10 cellular contexts compared by ENCODE assay signal in the genomic region with DNA sequence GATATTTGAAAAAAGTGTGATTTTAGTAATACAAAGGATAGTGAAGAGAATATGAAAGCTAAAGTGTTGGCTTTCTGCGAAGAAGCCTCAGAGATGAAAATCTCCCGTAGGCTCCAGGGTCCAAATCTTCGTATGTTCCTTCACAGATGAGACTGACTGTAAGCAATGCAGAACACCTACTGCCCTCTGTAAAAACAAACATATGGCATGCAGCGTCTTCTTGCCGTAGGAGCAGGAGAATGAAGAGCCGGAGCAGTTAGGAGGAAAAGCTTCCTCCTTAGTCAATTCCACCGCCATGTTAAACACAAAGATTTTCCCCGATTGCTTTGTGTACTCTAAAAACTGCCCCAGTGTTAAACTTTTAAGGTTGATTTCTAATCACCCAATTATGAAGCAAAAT. TPM values are rescaled to one million over a fixed set of nuclear protein-coding genes. Genes with fewer than 3 reads are reported as not detected.
DNase-seq lines count a peak whose midpoint lies in the region; ATAC-seq, FAIRE-seq and TF ChIP-seq lines count a peak whose summit lies in the region.
"Had no signal": no experiment of that assay in that cellular context is flagged by ENCODE, and none has a peak within 500 bp of the region (broad histone marks: within the 10 kb centered on the region; RNA-seq: fewer than 3 reads in every experiment).

No MANE protein-coding gene starts in this region.

- no peaks in the 10 kb centered on the region for H3K27me3 Mint-ChIP-seq in WTC11 (ENCODE audit: low read depth)
- H3K27me3 Mint-ChIP-seq: activated naive CD4-positive, alpha-beta T cell treated with anti-CD3 and anti-CD28 coated beads, Interleukin-2, amount 50 U/mL, for 24 hours had no signal

- peak overlapping the region; percentile 10; the same call in 1 of the 2 replicates for H3K4me3 Mint-ChIP-seq in WTC11
- H3K4me3 Mint-ChIP-seq: activated naive CD4-positive, alpha-beta T cell treated with anti-CD3 and anti-CD28 coated beads, Interleukin-2, amount 50 U/mL, for 24 hours had no signal

- no peaks in the 10 kb centered on the region for H3K36me3 Mint-ChIP-seq in WTC11

- H3K4me1 ChIP-seq in HUES6 (ENCODE audit: control insufficient read depth, insufficient read depth, low read length) (peaks cover 31% of the 10 kb centered on the region), testis (peaks cover 11% of the 10 kb centered on the region)

- H3K36me3 ChIP-seq in HUES6 (ENCODE audit: control insufficient read depth, insufficient read depth, low read length): no peaks in the 10 kb centered on the region; the same call in 1 of the 2 replicates
- no peaks in the 10 kb centered on the region for H3K36me3 ChIP-seq in testis (ENCODE audit: low read depth, missing control alignments)

- POLR2A ChIA-PET in WTC11 (lab: Charles Lee): no interaction called here

- peak overlapping the region; percentile 80 for H3K27ac Mint-ChIP-seq in WTC11
- H3K27ac Mint-ChIP-seq: activated naive CD4-positive, alpha-beta T cell treated with anti-CD3 and anti-CD28 coated beads, Interleukin-2, amount 50 U/mL, for 24 hours had no signal

- WGBS in testis, 2 donors: 71 to 75% methylated on average over 8 of the region's 8 CpGs

- H3K27me3 ChIP-seq in HUES6 (ENCODE audit: control insufficient read depth, insufficient read depth, low read length): no peaks in the 10 kb centered on the region
- H3K27me3 ChIP-seq in testis: no peaks in the 10 kb centered on the region

- H3K4me3 ChIP-seq in HUES6 (ENCODE audit: low read depth, low read length): no peak overlapping the region
- H3K4me3 ChIP-seq in testis: no peak overlapping the region
- H3K4me3 ChIP-seq: GM12878 had no signal

- 0 out of 2 replicates have a peak overlapping the region, but pooled peaks have one; percentile 22 for H3K27ac ChIP-seq in HUES6 (ENCODE audit: low read depth, low read length)
- H3K27ac ChIP-seq in testis: peak overlapping the region; percentile 12 to 64

- CTCF ChIA-PET in WTC11 (lab: Charles Lee): interaction anchor here (0.8 kb wide), 2 partner anchors 23 to 131 kb away, joined by 3 read pairs; no protein-coding TSS in a partner anchor

- H3K9me3 Mint-ChIP-seq in WTC11: no peaks in the 10 kb centered on the region
- H3K9me3 Mint-ChIP-seq: activated naive CD4-positive, alpha-beta T cell treated with anti-CD3 and anti-CD28 coated beads, Interleukin-2, amount 50 U/mL, for 24 hours had no signal

- ATAC-seq in WTC11: peak; percentile 32
- ATAC-seq: GM12878 had no signal

- intact Hi-C loops in testis (cut with DNase I; ENCODE audit: low total_unique reads): no loop called here

- no peak for TF ChIP-seq POLR2A in testis (IDR thresholded peaks at IDR 0.05)

- H3K4me1 Mint-ChIP-seq in WTC11: peaks cover 37% of the 10 kb centered on the region

- FAIRE-seq in islet of Langerhans (lab: Jason Lieb, UNC): peak; percentile 91
- FAIRE-seq: GM12878 had no signal

- no peak overlapping the region for H3K9ac ChIP-seq in HUES6 (ENCODE audit: low read length)

- TF ChIP-seq CTCF in WTC11 (IDR thresholded peaks at IDR 0.05) (no peak), testis (IDR thresholded peaks at IDR 0.05) (no peak)

- H3K9me3 ChIP-seq in HUES6 (ENCODE audit: control insufficient read depth, insufficient read depth, low read depth, low read length) (no peaks in the 10 kb centered on the region), testis (no peaks in the 10 kb centered on the region)

- DNase-seq in WTC11 (ENCODE audit: low spot score): no peak
- DNase-seq in testis: peak; percentile 7
- no peak for DNase-seq in stimulated activated CD4-positive, alpha-beta T cell treated with anti-CD3 and anti-CD28 coated beads, Interleukin-2, amount 100 ng/mL, for 48 hours
- DNase-seq in RPMI8226: no peak
- DNase-seq in NCI-H187 (lab: John Stamatoyannopoulos, UW): no peak
- DNase-seq: effector CD8-positive, alpha-beta T cell had no signal

TF ChIP-seq in WTC11, 78 proteins besides CTCF, POLR2A, EP300 and RAD21:
- TF ChIP-seq ZNF219 (CRISPR knock-in tag; IDR thresholded peaks at IDR 0.05; ENCODE audit: borderline replicate concordance) (no peak), GTF2I (CRISPR knock-in tag; conservative IDR thresholded peaks at IDR 0.05) (no peak), FOXK1 (CRISPR knock-in tag; IDR thresholded peaks at IDR 0.05) (no peak), JUN (CRISPR knock-in tag; IDR thresholded peaks at IDR 0.05) (no peak)
- TF ChIP-seq, protein P1, sequence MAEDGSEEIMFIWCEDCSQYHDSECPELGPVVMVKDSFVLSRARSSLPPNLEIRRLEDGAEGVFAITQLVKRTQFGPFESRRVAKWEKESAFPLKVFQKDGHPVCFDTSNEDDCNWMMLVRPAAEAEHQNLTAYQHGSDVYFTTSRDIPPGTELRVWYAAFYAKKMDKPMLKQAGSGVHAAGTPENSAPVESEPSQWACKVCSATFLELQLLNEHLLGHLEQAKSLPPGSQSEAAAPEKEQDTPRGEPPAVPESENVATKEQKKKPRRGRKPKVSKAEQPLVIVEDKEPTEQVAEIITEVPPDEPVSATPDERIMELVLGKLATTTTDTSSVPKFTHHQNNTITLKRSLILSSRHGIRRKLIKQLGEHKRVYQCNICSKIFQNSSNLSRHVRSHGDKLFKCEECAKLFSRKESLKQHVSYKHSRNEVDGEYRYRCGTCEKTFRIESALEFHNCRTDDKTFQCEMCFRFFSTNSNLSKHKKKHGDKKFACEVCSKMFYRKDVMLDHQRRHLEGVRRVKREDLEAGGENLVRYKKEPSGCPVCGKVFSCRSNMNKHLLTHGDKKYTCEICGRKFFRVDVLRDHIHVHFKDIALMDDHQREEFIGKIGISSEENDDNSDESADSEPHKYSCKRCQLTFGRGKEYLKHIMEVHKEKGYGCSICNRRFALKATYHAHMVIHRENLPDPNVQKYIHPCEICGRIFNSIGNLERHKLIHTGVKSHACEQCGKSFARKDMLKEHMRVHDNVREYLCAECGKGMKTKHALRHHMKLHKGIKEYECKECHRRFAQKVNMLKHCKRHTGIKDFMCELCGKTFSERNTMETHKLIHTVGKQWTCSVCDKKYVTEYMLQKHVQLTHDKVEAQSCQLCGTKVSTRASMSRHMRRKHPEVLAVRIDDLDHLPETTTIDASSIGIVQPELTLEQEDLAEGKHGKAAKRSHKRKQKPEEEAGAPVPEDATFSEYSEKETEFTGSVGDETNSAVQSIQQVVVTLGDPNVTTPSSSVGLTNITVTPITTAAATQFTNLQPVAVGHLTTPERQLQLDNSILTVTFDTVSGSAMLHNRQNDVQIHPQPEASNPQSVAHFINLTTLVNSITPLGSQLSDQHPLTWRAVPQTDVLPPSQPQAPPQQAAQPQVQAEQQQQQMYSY (CRISPR knock-in tag; IDR thresholded peaks at IDR 0.05): no peak

RNA-seq across cellular contexts. Expression of a gene that starts 22.5 kb away (rescaled TPM):
- total RNA-seq in WTC11 (2021) (15.6 to 17.8 TPM (median 16.4 TPM) in 3 replicates), testis (10 to 100 TPM; 23.0 to 25.4 TPM)
- 14.5 TPM for polyA plus RNA-seq in testis (ENCODE audit: insufficient read depth, low read depth, low replicate concordance)

RNA-seq across cellular contexts. Expression of a gene that starts 22.6 kb away (rescaled TPM):
- total RNA-seq in WTC11 (2021) (30.0 to 35.9 TPM (median 33.6 TPM) in 3 replicates), testis (10 to 100 TPM; 65.2 to 81.6 TPM)
- 31.2 TPM for polyA plus RNA-seq in testis (ENCODE audit: insufficient read depth, low read depth, low replicate concordance)
